In genomic region chr1:100523038-100523649, GRCh38 we compare ENCODE assay signal across 11 cellular contexts. TPM values are rescaled to one million over a fixed set of nuclear protein-coding genes. Genes with fewer than 3 reads are reported as not detected.
DNase-seq lines count a peak whose midpoint lies in the region; ATAC-seq, FAIRE-seq and TF ChIP-seq lines count a peak whose summit lies in the region.
"Had no signal": no experiment of that assay in that cellular context is flagged by ENCODE, and none has a peak within 500 bp of the region (broad histone marks: within the 10 kb centered on the region; RNA-seq: fewer than 3 reads in every experiment).

No MANE protein-coding gene starts in this region.

- no peak for TF ChIP-seq EP300 in esophagus muscularis mucosa (IDR thresholded peaks at IDR 0.05)

- H3K27me3 ChIP-seq in esophagus muscularis mucosa (no peaks in the 10 kb centered on the region), esophagus squamous epithelium (peaks cover 0 to 25% (median 0%) of the 10 kb centered on the region in 4 donors)
- H3K27me3 ChIP-seq: heart right ventricle, right lobe of liver had no signal

- peaks cover 0 to 3% (median 0%) of the 10 kb centered on the region in 4 donors for H3K36me3 ChIP-seq in esophagus muscularis mucosa
- H3K36me3 ChIP-seq in esophagus squamous epithelium: peaks cover 0 to 5% (median 0%) of the 10 kb centered on the region in 3 donors
- H3K36me3 ChIP-seq: thoracic aorta had no signal

- TF ChIP-seq CTCF in 22Rv1 (IDR thresholded peaks at IDR 0.05) (no peak), esophagus muscularis mucosa (IDR thresholded peaks at IDR 0.05) (no peak), esophagus squamous epithelium (IDR thresholded peaks at IDR 0.05) (no peak)

- H3K4me3 ChIP-seq in esophagus muscularis mucosa (no peak overlapping the region), esophagus squamous epithelium (no peak overlapping the region)
- H3K4me3 ChIP-seq: heart right ventricle, right lobe of liver, thoracic aorta had no signal

- peak; percentile 93 for FAIRE-seq in GM19239 (lab: Jason Lieb, UNC)

- peak overlapping the region; percentile 37; the same call in 1 of the 2 replicates for H3K27ac ChIP-seq in 22Rv1
- H3K27ac ChIP-seq in esophagus muscularis mucosa (replicated peaks in 1 of 4): no peak overlapping the region
- no peak overlapping the region for H3K27ac ChIP-seq in esophagus squamous epithelium
- H3K27ac ChIP-seq: right lobe of liver, thoracic aorta had no signal

- whole genome bisulfite sequencing in esophagus muscularis mucosa: 88% methylated on average over 5 of the region's 5 CpGs
- WGBS in esophagus squamous epithelium, 2 donors: 80 to 87% methylated on average over 1 to 5 of the region's 5 CpGs

- DNase-seq in GM19239 (ENCODE audit: insufficient read length, low spot score): no peak
- peak; percentile 77 for DNase-seq in NOMO-1 treated with dmso at 0.1 percent for 144 hours (lab: John Stamatoyannopoulos, UW; ENCODE audit: unreplicated experiment)
- DNase-seq in esophagus muscularis mucosa (ENCODE audit: extremely low spot score): no peak
- DNase-seq in T-helper 2 cell: no peak
- DNase-seq in esophagus squamous epithelium (lab: John Stamatoyannopoulos, UW): no peak
- DNase-seq in central memory CD4-positive, alpha-beta T cell: no peak
- DNase-seq: heart right ventricle, right lobe of liver had no signal

- H3K9me3 ChIP-seq in esophagus muscularis mucosa (no peaks in the 10 kb centered on the region), esophagus squamous epithelium (no peaks in the 10 kb centered on the region)
- H3K9me3 ChIP-seq: heart right ventricle, right lobe of liver, thoracic aorta had no signal

- TF ChIP-seq POLR2A in esophagus muscularis mucosa (IDR thresholded peaks at IDR 0.05; ENCODE audit: low read depth): no peak
- TF ChIP-seq POLR2A in esophagus squamous epithelium (IDR thresholded peaks at IDR 0.05): no peak

- peak; percentile 96 for ATAC-seq in HG02973 (IDR thresholded peaks at IDR 0.05; ENCODE audit: unreplicated experiment)

- intact Hi-C loops in esophagus muscularis mucosa (cut with DNase I) (no loop called here), esophagus squamous epithelium (cut with DNase I) (no loop called here)

- H3K4me1 ChIP-seq in esophagus muscularis mucosa: no peaks in the 10 kb centered on the region
- no peaks in the 10 kb centered on the region for H3K4me1 ChIP-seq in esophagus squamous epithelium

RNA-seq across cellular contexts. Expression of gene GPR88, which starts 14.8 kb away (rescaled TPM):
- total RNA-seq in esophagus muscularis mucosa (1 to 10 TPM; 1.2 to 7.6 (median 2.3) TPM), esophagus squamous epithelium (not detected)
